In the genomic region with DNA sequence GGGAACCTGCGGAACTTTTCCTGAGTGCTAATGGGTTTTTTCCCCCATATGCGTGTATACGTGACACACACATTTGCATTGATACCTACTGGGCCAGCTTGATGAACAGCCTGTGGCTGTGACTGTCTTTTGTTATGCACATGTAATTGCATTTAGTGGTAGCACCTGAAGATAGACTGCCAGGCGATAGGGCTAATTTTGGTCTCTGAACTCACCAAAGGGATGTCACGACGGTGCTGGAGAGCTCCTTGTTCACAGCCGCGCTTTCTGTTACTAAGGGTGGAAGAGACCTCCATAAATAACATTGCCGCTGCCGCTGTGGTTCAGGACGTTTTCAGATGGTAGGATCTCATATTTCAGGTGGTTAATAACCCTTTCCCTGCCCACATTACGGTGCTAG, we compare ENCODE assay signal across 2 cellular contexts.
TF ChIP-seq lines count a peak whose summit lies in the region.

No MANE protein-coding gene starts in this region.

TF ChIP-seq in Ishikawa, 13 proteins besides CTCF, POLR2A, EP300 and RAD21 (continued from another document):
- TF ChIP-seq, protein P1, sequence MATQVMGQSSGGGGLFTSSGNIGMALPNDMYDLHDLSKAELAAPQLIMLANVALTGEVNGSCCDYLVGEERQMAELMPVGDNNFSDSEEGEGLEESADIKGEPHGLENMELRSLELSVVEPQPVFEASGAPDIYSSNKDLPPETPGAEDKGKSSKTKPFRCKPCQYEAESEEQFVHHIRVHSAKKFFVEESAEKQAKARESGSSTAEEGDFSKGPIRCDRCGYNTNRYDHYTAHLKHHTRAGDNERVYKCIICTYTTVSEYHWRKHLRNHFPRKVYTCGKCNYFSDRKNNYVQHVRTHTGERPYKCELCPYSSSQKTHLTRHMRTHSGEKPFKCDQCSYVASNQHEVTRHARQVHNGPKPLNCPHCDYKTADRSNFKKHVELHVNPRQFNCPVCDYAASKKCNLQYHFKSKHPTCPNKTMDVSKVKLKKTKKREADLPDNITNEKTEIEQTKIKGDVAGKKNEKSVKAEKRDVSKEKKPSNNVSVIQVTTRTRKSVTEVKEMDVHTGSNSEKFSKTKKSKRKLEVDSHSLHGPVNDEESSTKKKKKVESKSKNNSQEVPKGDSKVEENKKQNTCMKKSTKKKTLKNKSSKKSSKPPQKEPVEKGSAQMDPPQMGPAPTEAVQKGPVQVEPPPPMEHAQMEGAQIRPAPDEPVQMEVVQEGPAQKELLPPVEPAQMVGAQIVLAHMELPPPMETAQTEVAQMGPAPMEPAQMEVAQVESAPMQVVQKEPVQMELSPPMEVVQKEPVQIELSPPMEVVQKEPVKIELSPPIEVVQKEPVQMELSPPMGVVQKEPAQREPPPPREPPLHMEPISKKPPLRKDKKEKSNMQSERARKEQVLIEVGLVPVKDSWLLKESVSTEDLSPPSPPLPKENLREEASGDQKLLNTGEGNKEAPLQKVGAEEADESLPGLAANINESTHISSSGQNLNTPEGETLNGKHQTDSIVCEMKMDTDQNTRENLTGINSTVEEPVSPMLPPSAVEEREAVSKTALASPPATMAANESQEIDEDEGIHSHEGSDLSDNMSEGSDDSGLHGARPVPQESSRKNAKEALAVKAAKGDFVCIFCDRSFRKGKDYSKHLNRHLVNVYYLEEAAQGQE (IDR thresholded peaks at IDR 0.05; ENCODE audit: low read depth), result peak; percentile 28; the same call in 1 of the 2 replicates
- TF ChIP-seq, protein P2, sequence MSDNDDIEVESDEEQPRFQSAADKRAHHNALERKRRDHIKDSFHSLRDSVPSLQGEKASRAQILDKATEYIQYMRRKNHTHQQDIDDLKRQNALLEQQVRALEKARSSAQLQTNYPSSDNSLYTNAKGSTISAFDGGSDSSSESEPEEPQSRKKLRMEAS (IDR thresholded peaks at IDR 0.05), result no peak
- no peak for TF ChIP-seq EGR1 (IDR thresholded peaks at IDR 0.05)

TF ChIP-seq in H1, 55 proteins besides CTCF, POLR2A, EP300 and RAD21 (continued from another document):
- no peak for TF ChIP-seq SIRT6 (IDR thresholded peaks at IDR 0.05; ENCODE audit: low read length)
